In genomic region chr17:44501866-44502265, GRCh38 we compare ENCODE assay signal across 8 cellular contexts. TPM values are rescaled to one million over a fixed set of nuclear protein-coding genes. Genes with fewer than 3 reads are reported as not detected.
DNase-seq lines count a peak whose midpoint lies in the region; ATAC-seq lines count a peak whose summit lies in the region.

No MANE protein-coding gene starts in this region.

- peak overlapping the region; percentile 71 to 89 (median 85) for H3K4me3 ChIP-seq in skeletal muscle tissue (ENCODE audit: low read length in 3 of 3)

- no peaks in the 10 kb centered on the region for H3K27me3 ChIP-seq in skeletal muscle tissue (ENCODE audit: control insufficient read depth in 3 of 3, insufficient read depth in 3 of 3, low read length in 3 of 3)

- H3K27ac Mint-ChIP-seq in T-helper 17 cell: peak overlapping the region; percentile 94

- no peaks in the 10 kb centered on the region for H3K27me3 Mint-ChIP-seq in T-helper 17 cell

- H3K4me3 Mint-ChIP-seq in T-helper 17 cell: peak overlapping the region; percentile 94

- no peaks in the 10 kb centered on the region for H3K9me3 ChIP-seq in T-helper 17 cell (ENCODE audit: control insufficient read depth, low read length, poor library complexity, severe bottlenecking)
- no peaks in the 10 kb centered on the region for H3K9me3 ChIP-seq in skeletal muscle tissue (ENCODE audit: control insufficient read depth in 3 of 3, low read length in 3 of 3)

- H3K27ac ChIP-seq in skeletal muscle tissue (ENCODE audit: low read depth, low read length): peak overlapping the region; percentile 91

- peaks cover 32% of the 10 kb centered on the region for H3K4me1 Mint-ChIP-seq in T-helper 17 cell

- DNase-seq in NOMO-1 treated with DMSO at 0.1 percent for 48 hours (lab: John Stamatoyannopoulos, UW; ENCODE audit: unreplicated experiment): peak; percentile 4
- DNase-seq in NOMO-1 (lab: John Stamatoyannopoulos, UW; ENCODE audit: unreplicated experiment in 2 of 2): no peak
- no peak for DNase-seq in T-helper 17 cell
- DNase-seq in glomerular visceral epithelial cell (ENCODE audit: extremely low spot score): peak; percentile 35
- DNase-seq in NCI-H446 treated with DMSO at 0.1 percent for 48 hours (lab: John Stamatoyannopoulos, UW): no peak
- DNase-seq in NCI-H1048 (lab: John Stamatoyannopoulos, UW): no peak

- H3K4me1 ChIP-seq in skeletal muscle tissue (ENCODE audit: control insufficient read depth in 3 of 3, insufficient read depth in 3 of 3, low read length in 3 of 3): peaks cover 21 to 38% (median 25%) of the 10 kb centered on the region in 3 donors

- peak overlapping the region; percentile 96 to 98 (median 98) for H3K9ac ChIP-seq in skeletal muscle tissue (ENCODE audit: low read depth in 1 of 3, low read length in 3 of 3)

- ATAC-seq in T-helper 17 cell: no peak
- no peak for ATAC-seq in GM18867 (IDR thresholded peaks at IDR 0.05; ENCODE audit: unreplicated experiment)

- no peaks in the 10 kb centered on the region for H3K36me3 Mint-ChIP-seq in T-helper 17 cell (ENCODE audit: low read depth)

- no peaks in the 10 kb centered on the region for H3K36me3 ChIP-seq in skeletal muscle tissue (ENCODE audit: control insufficient read depth in 3 of 3, insufficient read depth in 3 of 3, low read length in 3 of 3)

RNA-seq across cellular contexts. Expression of gene GPATCH8, which starts 1.3 kb away (rescaled TPM):
- 10 to 100 TPM; 63.4 to 79.6 TPM for total RNA-seq in T-helper 17 cell
- total RNA-seq in skeletal muscle tissue: 25.1 TPM

RNA-seq across cellular contexts. Expression of gene FZD2, which starts 55.4 kb away (rescaled TPM):
- total RNA-seq in T-helper 17 cell: under 1 TPM in 1 of 2 donors, not detected in 1; 0.22 TPM
- 8.9 TPM for total RNA-seq in skeletal muscle tissue

Comparison
In these comparisons a context has a peak if more than half of its experiments do, and no peak if none do; other contexts are left out.
1. DNase-seq: peak in NOMO-1 treated with DMSO at 0.1 percent for 48 hours (single experiment) and glomerular visceral epithelial cell (single experiment); none in NOMO-1 (0 of 2), T-helper 17 cell (0 of 3), NCI-H446 treated with DMSO at 0.1 percent for 48 hours (single experiment) and NCI-H1048 (single experiment).